ENCODE assay signal across 23 cellular contexts in genomic region chr2:119939915-119940314, GRCh38.
A peak's percentile ranks its signal among the peaks of the same experiment; 100 is the strongest.
DNase-seq lines count a peak whose midpoint lies in the region; ATAC-seq, FAIRE-seq and TF ChIP-seq lines count a peak whose summit lies in the region.
"Had no signal": no experiment of that assay in that cellular context is flagged by ENCODE, and none has a peak within 500 bp of the region (broad histone marks: within the 10 kb centered on the region; RNA-seq: fewer than 3 reads in every experiment).

No MANE protein-coding gene starts in this region.

- no peak for ATAC-seq in CD8-positive, alpha-beta T cell
- ATAC-seq in right cardiac atrium (no peak), GM21723 (IDR thresholded peaks at IDR 0.05; ENCODE audit: unreplicated experiment) (no peak)
- ATAC-seq in natural killer cell treated with Interleukin-12 subunit alpha and Interleukin-12 subunit beta and Interleukin-15 and Interleukin-18, amount 100 ng/mL, for 72 hours, result no peak
- ATAC-seq in activated CD8-positive, alpha-beta T cell treated with anti-CD3 and anti-CD28 coated beads for 36 hours, result no peak
- ATAC-seq: HCT116, Panc1 had no signal

- peak; percentile 21 for FAIRE-seq in GM19239 (lab: Jason Lieb, UNC)
- FAIRE-seq: H1 had no signal

- H3K9me3 Mint-ChIP-seq in CD8-positive, alpha-beta T cell, result peaks cover 2% of the 10 kb centered on the region
- H3K9me3 Mint-ChIP-seq in natural killer cell treated with Interleukin-12 subunit alpha and Interleukin-12 subunit beta and Interleukin-15 and Interleukin-18, amount 100 ng/mL, for 72 hours, result no peaks in the 10 kb centered on the region
- H3K9me3 Mint-ChIP-seq in activated CD8-positive, alpha-beta T cell treated with anti-CD3 and anti-CD28 coated beads for 36 hours, result peaks cover 2% of the 10 kb centered on the region

- POLR2A ChIA-PET in CD8-positive, alpha-beta T cell (lab: Charles Lee), result interaction anchor here (0.6 to 1.0 kb wide), 2 partner anchors 9 to 261 kb away, joined by 3 read pairs; partner anchors contain the start of gene TMEM177
- POLR2A ChIA-PET in activated CD8-positive, alpha-beta T cell treated with anti-CD3 and anti-CD28 coated beads for 36 hours (lab: Charles Lee), result no interaction called here

- H3K27ac Mint-ChIP-seq in CD8-positive, alpha-beta T cell, result peak overlapping the region; percentile 12
- peak overlapping the region; percentile 75 to 94 for H3K27ac Mint-ChIP-seq in natural killer cell treated with Interleukin-12 subunit alpha and Interleukin-12 subunit beta and Interleukin-15 and Interleukin-18, amount 100 ng/mL, for 72 hours
- no peak overlapping the region for H3K27ac Mint-ChIP-seq in activated CD8-positive, alpha-beta T cell treated with anti-CD3 and anti-CD28 coated beads for 36 hours

- H3K4me1 Mint-ChIP-seq in CD8-positive, alpha-beta T cell (ENCODE audit: low read depth), result peaks cover 64% of the 10 kb centered on the region
- H3K4me1 Mint-ChIP-seq in natural killer cell treated with Interleukin-12 subunit alpha and Interleukin-12 subunit beta and Interleukin-15 and Interleukin-18, amount 100 ng/mL, for 72 hours (ENCODE audit: low read depth in 2 of 2), result peaks cover 51 to 63% of the 10 kb centered on the region in 2 donors
- peaks cover 45% of the 10 kb centered on the region for H3K4me1 Mint-ChIP-seq in activated CD8-positive, alpha-beta T cell treated with anti-CD3 and anti-CD28 coated beads for 36 hours (ENCODE audit: low read depth)

- WGBS in right cardiac atrium, result 59% methylated on average over 3 of the region's 3 CpGs
- 76 to 80% (median 78%) methylated on average over 3 of the region's 3 CpGs for WGBS in adrenal gland, 4 donors

- no peak overlapping the region for H3K27ac ChIP-seq in CD8-positive, alpha-beta T cell (ENCODE audit: low read depth, low read length)
- H3K27ac ChIP-seq in right cardiac atrium (ENCODE audit: low read length) (peak overlapping the region; percentile 48), adrenal gland (no peak overlapping the region)
- H3K27ac ChIP-seq: BLaER1, HL-60, SJCRH30 had no signal

- CTCF ChIA-PET in CD8-positive, alpha-beta T cell (lab: Charles Lee), result no interaction called here
- CTCF ChIA-PET in activated CD8-positive, alpha-beta T cell treated with anti-CD3 and anti-CD28 coated beads for 36 hours (lab: Charles Lee), result interaction anchor here (1.7 kb wide), 1 partner anchor 24 kb away, joined by 5 read pairs; no protein-coding TSS in a partner anchor

- H3K9me3 ChIP-seq in CD8-positive, alpha-beta T cell (ENCODE audit: low read length), result no peaks in the 10 kb centered on the region
- no peaks in the 10 kb centered on the region for H3K9me3 ChIP-seq in right cardiac atrium (ENCODE audit: control insufficient read depth, low read length)
- no peaks in the 10 kb centered on the region for H3K9me3 ChIP-seq in adrenal gland (replicated peaks in 1 of 3)
- H3K9me3 ChIP-seq: BLaER1, SJCRH30 had no signal

- TF ChIP-seq CTCF in CD8-positive, alpha-beta T cell (IDR thresholded peaks at IDR 0.05), result no peak
- TF ChIP-seq CTCF in activated CD8-positive, alpha-beta T cell treated with anti-CD3 and anti-CD28 coated beads for 36 hours (IDR thresholded peaks at IDR 0.05), result no peak
- no peak for TF ChIP-seq CTCF in adrenal gland (IDR thresholded peaks at IDR 0.05)

- peaks cover 79% of the 10 kb centered on the region for H3K36me3 Mint-ChIP-seq in CD8-positive, alpha-beta T cell
- H3K36me3 Mint-ChIP-seq in natural killer cell treated with Interleukin-12 subunit alpha and Interleukin-12 subunit beta and Interleukin-15 and Interleukin-18, amount 100 ng/mL, for 72 hours, result peaks cover 29% of the 10 kb centered on the region
- H3K36me3 Mint-ChIP-seq in activated CD8-positive, alpha-beta T cell treated with anti-CD3 and anti-CD28 coated beads for 36 hours (ENCODE audit: low read depth), result peaks cover 47% of the 10 kb centered on the region

- peaks cover 32% of the 10 kb centered on the region for H3K36me3 ChIP-seq in CD8-positive, alpha-beta T cell (ENCODE audit: insufficient read depth, low read length)
- H3K36me3 ChIP-seq in adrenal gland (replicated peaks in 1 of 2), result no peaks in the 10 kb centered on the region

- H3K4me1 ChIP-seq in CD8-positive, alpha-beta T cell (ENCODE audit: insufficient read depth, low read length), result peaks cover 21% of the 10 kb centered on the region
- no peaks in the 10 kb centered on the region for H3K4me1 ChIP-seq in right cardiac atrium (ENCODE audit: control insufficient read depth, insufficient read depth, low read length)
- H3K4me1 ChIP-seq in adrenal gland (replicated peaks in 1 of 2), result no peaks in the 10 kb centered on the region
- H3K4me1 ChIP-seq: BLaER1, SJCRH30 had no signal

- no peaks in the 10 kb centered on the region for H3K27me3 Mint-ChIP-seq in CD8-positive, alpha-beta T cell (ENCODE audit: low read depth)
- no peaks in the 10 kb centered on the region for H3K27me3 Mint-ChIP-seq in natural killer cell treated with Interleukin-12 subunit alpha and Interleukin-12 subunit beta and Interleukin-15 and Interleukin-18, amount 100 ng/mL, for 72 hours
- no peaks in the 10 kb centered on the region for H3K27me3 Mint-ChIP-seq in activated CD8-positive, alpha-beta T cell treated with anti-CD3 and anti-CD28 coated beads for 36 hours
- H3K27me3 Mint-ChIP-seq: CD4-positive, alpha-beta memory T cell had no signal

- H3K27me3 ChIP-seq in CD8-positive, alpha-beta T cell (ENCODE audit: insufficient read depth, low read length), result no peaks in the 10 kb centered on the region
- H3K27me3 ChIP-seq in right cardiac atrium (ENCODE audit: control insufficient read depth, insufficient read depth) (no peaks in the 10 kb centered on the region), adrenal gland (no peaks in the 10 kb centered on the region)
- H3K27me3 ChIP-seq: BLaER1, SJCRH30 had no signal

- no peak for TF ChIP-seq POLR2A in adrenal gland (IDR thresholded peaks at IDR 0.05)

- no peak overlapping the region for H3K4me3 ChIP-seq in CD8-positive, alpha-beta T cell (ENCODE audit: low read depth, low read length)
- H3K4me3 ChIP-seq in right cardiac atrium (ENCODE audit: low read length), result no peak overlapping the region
- H3K4me3 ChIP-seq in adrenal gland, result no peak overlapping the region
- H3K4me3 ChIP-seq: BLaER1, SJCRH30 had no signal

- no peak overlapping the region for H3K4me3 Mint-ChIP-seq in CD8-positive, alpha-beta T cell
- peak overlapping the region; percentile 19 for H3K4me3 Mint-ChIP-seq in natural killer cell treated with Interleukin-12 subunit alpha and Interleukin-12 subunit beta and Interleukin-15 and Interleukin-18, amount 100 ng/mL, for 72 hours
- H3K4me3 Mint-ChIP-seq in activated CD8-positive, alpha-beta T cell treated with anti-CD3 and anti-CD28 coated beads for 36 hours, result no peak overlapping the region

- intact Hi-C loops in CD8-positive, alpha-beta T cell (cut with DNase I, micrococcal nuclease), result loop anchor here in 1 of 2 experiments (2.0 to 10.0 kb wide), 2 partner anchors 19 to 165 kb away; no protein-coding TSS in a partner anchor
- intact Hi-C loops in right cardiac atrium (cut with DNase I), result no loop called here
- intact Hi-C loops in activated CD8-positive, alpha-beta T cell treated with anti-CD3 and anti-CD28 coated beads for 36 hours (cut with micrococcal nuclease), result no loop called here
- intact Hi-C loops in adrenal gland (cut with DNase I), result no loop called here

- DNase-seq in CD8-positive, alpha-beta T cell, result no peak
- DNase-seq in GM19239 (ENCODE audit: insufficient read length, low spot score) (no peak), right cardiac atrium (no peak), adrenal gland (no peak), DMS79 treated with DMSO at 0.1 percent for 48 hours (lab: John Stamatoyannopoulos, UW) (no peak)
- no peak for DNase-seq in natural killer cell treated with Interleukin-12 subunit alpha and Interleukin-12 subunit beta and Interleukin-15 and Interleukin-18, amount 100 ng/mL, for 72 hours (ENCODE audit: low spot score)
- DNase-seq in activated CD8-positive, alpha-beta T cell treated with anti-CD3 and anti-CD28 coated beads for 36 hours, result no peak
- DNase-seq: Calu3; CD4-positive, alpha-beta memory T cell; GDM1; KG1; NCI-H1105 treated with DMSO at 0.1 percent for 48 hours; NCI-H2029 treated with DMSO at 0.1 percent for 48 hours; NCI-H345; NCI-H524; NCI-H774; SJCRH30 had no signal
